Comparison of ENCODE assay signal across 14 cellular contexts in genomic region chr11:62017878-62018642, GRCh38. TPM values are rescaled to one million over a fixed set of nuclear protein-coding genes. Genes with fewer than 3 reads are reported as not detected.
A peak's percentile ranks its signal among the peaks of the same experiment; 100 is the strongest.
DNase-seq lines count a peak whose midpoint lies in the region; ATAC-seq lines count a peak whose summit lies in the region.
"Had no signal": no experiment of that assay in that cellular context is flagged by ENCODE, and none has a peak within 500 bp of the region (broad histone marks: within the 10 kb centered on the region; RNA-seq: fewer than 3 reads in every experiment).

No MANE protein-coding gene starts in this region.

- H3K4me3 ChIP-seq in BLaER1 treated with 17β-estradiol and CSF1 and Interleukin-3, amounts not matched to agents 10 nM and 100 nM: no peak overlapping the region
- H3K4me3 ChIP-seq: MG63 had no signal

- 0 out of 22 replicates have a peak, but pooled peaks cover 0 to 8% (median 0%) of the 10 kb centered on the region in 11 experiments for H3K36me3 ChIP-seq in BLaER1 treated with 17β-estradiol and CSF1 and Interleukin-3, amounts not matched to agents 10 nM and 100 nM
- H3K36me3 ChIP-seq: MG63 had no signal

- peak overlapping the region in 9 of 11 experiments; percentile 14 to 100 (median 82); a peak in 16 of 22 replicates for H3K27ac ChIP-seq in BLaER1 treated with 17β-estradiol and CSF1 and Interleukin-3, amounts not matched to agents 10 nM and 100 nM

- intact Hi-C loops in posterior vena cava (cut with DNase I): no loop called here

- H3K4me1 Mint-ChIP-seq in T-helper 17 cell: no peaks in the 10 kb centered on the region
- H3K4me1 Mint-ChIP-seq in memory B cell: peaks cover 4% of the 10 kb centered on the region

- H3K4me2 ChIP-seq in BLaER1 treated with 17β-estradiol and CSF1 and Interleukin-3, amounts not matched to agents 10 nM and 100 nM: peak overlapping the region in 5 of 11 experiments; percentile 61 to 89 (median 71); a peak in 10 of 22 replicates

- H3K36me3 Mint-ChIP-seq in T-helper 17 cell (ENCODE audit: low read depth): no peaks in the 10 kb centered on the region
- H3K36me3 Mint-ChIP-seq in memory B cell: no peaks in the 10 kb centered on the region

- H3K9me3 Mint-ChIP-seq in memory B cell: peaks cover 6% of the 10 kb centered on the region

- no peak for DNase-seq in T-helper 17 cell
- no peak for DNase-seq in memory B cell (ENCODE audit: low spot score in 2 of 2)
- peak; percentile 54 for DNase-seq in posterior vena cava (ENCODE audit: low spot score)
- DNase-seq in amygdala (lab: John Stamatoyannopoulos, UW): no peak
- DNase-seq in AG08395 (ENCODE audit: low spot score): no peak
- DNase-seq: ACHN; CD4-positive, alpha-beta T cell; Karpas-422; MG63; NCI-H1105; NCI-H187; NK-92 treated with Interleukin-12 subunit alpha and Interleukin-12 subunit beta, amount 100 ng/mL, for 24 hours had no signal

- peak overlapping the region; percentile 89 for H3K27ac Mint-ChIP-seq in T-helper 17 cell
- peak overlapping the region; percentile 39 for H3K27ac Mint-ChIP-seq in memory B cell
- H3K27ac Mint-ChIP-seq: CD4-positive, alpha-beta T cell had no signal

- peaks cover 24 to 39% (median 28%) of the 10 kb centered on the region in 11 experiments for H3K9me3 ChIP-seq in BLaER1 treated with 17β-estradiol and CSF1 and Interleukin-3, amounts not matched to agents 10 nM and 100 nM (replicated peaks in 1 of 11)
- H3K9me3 ChIP-seq in T-helper 17 cell (ENCODE audit: control insufficient read depth, low read length, poor library complexity, severe bottlenecking): no peaks in the 10 kb centered on the region

- H3K27me3 Mint-ChIP-seq in T-helper 17 cell: no peaks in the 10 kb centered on the region
- H3K27me3 Mint-ChIP-seq in memory B cell: peaks cover 2% of the 10 kb centered on the region
- H3K27me3 Mint-ChIP-seq: CD4-positive, alpha-beta T cell had no signal

- peaks cover 23 to 96% (median 45%) of the 10 kb centered on the region in 10 experiments for H3K4me1 ChIP-seq in BLaER1 treated with 17β-estradiol and CSF1 and Interleukin-3, amounts not matched to agents 10 nM and 100 nM

- H3K9ac ChIP-seq in BLaER1 treated with 17β-estradiol and CSF1 and Interleukin-3, amounts not matched to agents 10 nM and 100 nM: peak overlapping the region in 5 of 11 experiments; percentile 12 to 70 (median 43); a peak in 8 of 22 replicates

- H4K20me1 ChIP-seq in BLaER1 treated with 17β-estradiol and CSF1 and Interleukin-3, amounts not matched to agents 10 nM and 100 nM: no peaks in the 10 kb centered on the region

- H3K27me3 ChIP-seq in BLaER1 treated with 17β-estradiol and CSF1 and Interleukin-3, amounts not matched to agents 10 nM and 100 nM: no peaks in the 10 kb centered on the region
- H3K27me3 ChIP-seq: MG63 had no signal

- no peak overlapping the region for H3K4me3 Mint-ChIP-seq in T-helper 17 cell
- no peak overlapping the region for H3K4me3 Mint-ChIP-seq in memory B cell
- H3K4me3 Mint-ChIP-seq: CD4-positive, alpha-beta T cell had no signal

- ATAC-seq in T-helper 17 cell (no peak), memory B cell (ENCODE audit: low read depth) (no peak), GM18517 (IDR thresholded peaks at IDR 0.05; ENCODE audit: unreplicated experiment) (no peak)

RNA-seq across cellular contexts. Expression of gene FTH1, which starts 50.6 kb away (rescaled TPM):
- total RNA-seq in T-helper 17 cell: 1,000 to 10,000 TPM; 1,744 to 2,260 TPM
- total RNA-seq in posterior vena cava: 1,000 to 10,000 TPM; 2,679 to 3,454 TPM
